19 cellular contexts compared by ENCODE assay signal in genomic region chr7:67662804-67663203, GRCh38.
A peak's percentile ranks its signal among the peaks of the same experiment; 100 is the strongest.
DNase-seq lines count a peak whose midpoint lies in the region; ATAC-seq, FAIRE-seq and TF ChIP-seq lines count a peak whose summit lies in the region.
"Had no signal": no experiment of that assay in that cellular context is flagged by ENCODE, and none has a peak within 500 bp of the region (broad histone marks: within the 10 kb centered on the region; RNA-seq: fewer than 3 reads in every experiment).

No MANE protein-coding gene starts in this region.

- peaks cover 0 to 12% of the 10 kb centered on the region in 2 experiments; a peak in 1 of 4 replicates for H3K9me3 ChIP-seq in HCT116 (ENCODE audit: control insufficient read depth in 1 of 2, insufficient read depth in 1 of 2, low read depth in 1 of 2, low read length in 2 of 2)
- H3K9me3 ChIP-seq in K562 (replicated peaks; ENCODE audit: control insufficient read depth, insufficient read depth, low read depth, low read length) = no peaks in the 10 kb centered on the region
- H3K9me3 ChIP-seq: BE2C, Caco-2, HAP-1 had no signal

- intact Hi-C loops in HCT116 (cut with micrococcal nuclease) = no loop called here
- intact Hi-C loops in K562 (cut with micrococcal nuclease) = no loop called here

- H3K4me1 ChIP-seq in HCT116 (ENCODE audit: control insufficient read depth in 1 of 2, insufficient read depth in 2 of 2, low read length in 2 of 2) (no peaks in the 10 kb centered on the region), KMS-11 (ENCODE audit: low read depth, poor library complexity, severe bottlenecking) (no peaks in the 10 kb centered on the region), K562 (replicated peaks in 1 of 2; ENCODE audit: control insufficient read depth in 2 of 2, insufficient read depth in 2 of 2, low read length in 2 of 2) (no peaks in the 10 kb centered on the region)
- H3K4me1 ChIP-seq: BE2C, Caco-2, HAP-1 had no signal

- H2AFZ ChIP-seq in HCT116 (ENCODE audit: low read depth, low read length, poor library complexity, severe bottlenecking) (no peak overlapping the region), KMS-11 (ENCODE audit: low read depth) (peak overlapping the region; percentile 25; the same call in 1 of the 2 replicates), K562 (ENCODE audit: low read depth, low read length) (no peak overlapping the region)

- H4K20me1 ChIP-seq in HCT116 (ENCODE audit: insufficient read depth) = no peaks in the 10 kb centered on the region
- no peaks in the 10 kb centered on the region for H4K20me1 ChIP-seq in KMS-11 (ENCODE audit: insufficient read depth)
- no peaks in the 10 kb centered on the region for H4K20me1 ChIP-seq in K562 (replicated peaks; ENCODE audit: control insufficient read depth, insufficient read depth, low read length)

- no peak overlapping the region for H3K4me2 ChIP-seq in HCT116 (ENCODE audit: low read length)
- H3K4me2 ChIP-seq in KMS-11 = no peak overlapping the region
- no peak overlapping the region for H3K4me2 ChIP-seq in K562 (ENCODE audit: insufficient read depth, low read length)

- H3K9ac ChIP-seq in HCT116 (ENCODE audit: low read length) = no peak overlapping the region
- no peak overlapping the region for H3K9ac ChIP-seq in KMS-11
- H3K9ac ChIP-seq in K562 (ENCODE audit: insufficient read depth in 1 of 2, low read depth in 2 of 2, low read length in 2 of 2) = no peak overlapping the region

- H3K4me3 ChIP-seq in HCT116 (replicated peaks in 1 of 2; ENCODE audit: low read depth in 1 of 2, low read length in 2 of 2) (no peak overlapping the region), KMS-11 (IDR thresholded peaks at IDR 0.05; ENCODE audit: insufficient read depth, low read depth, low read length) (no peak overlapping the region), K562 (no peak overlapping the region)
- H3K4me3 ChIP-seq: HAP-1 had no signal

- POLR2A ChIA-PET in HCT116 (lab: Charles Lee) (no interaction called here), K562 (lab: Yijun Ruan, JAX) (interaction anchor here (1.1 kb wide), 1 partner anchor 10 kb away, joined by 3 read pairs; no protein-coding TSS in a partner anchor), RWPE1 (lab: Yijun Ruan, JAX; ENCODE audit: low non-redundant PET) (no interaction called here)

- in situ Hi-C loops in K562 (cut with MboI) = no loop called here

- H3K9me1 ChIP-seq in K562 (ENCODE audit: control insufficient read depth, insufficient read depth, low read length) = no peaks in the 10 kb centered on the region

- no peak for TF ChIP-seq EP300 in K562 (IDR thresholded peaks at IDR 0.05; ENCODE audit: low read length)

- TF ChIP-seq RAD21 in HCT116 (IDR thresholded peaks at IDR 0.05; ENCODE audit: low read depth) (no peak), K562 (CRISPR knock-in tag; conservative IDR thresholded peaks at IDR 0.05 in 1 of 2, IDR thresholded peaks at IDR 0.05 in 1 of 2) (no peak)

- H3K27ac ChIP-seq in HCT116 (ENCODE audit: low read depth, low read length) (no peak overlapping the region), KMS-11 (no peak overlapping the region), K562 (ENCODE audit: extremely low read depth, low read depth, low read length) (no peak overlapping the region), RWPE1 (no peak overlapping the region)

- no peaks in the 10 kb centered on the region for H3K9me2 ChIP-seq in HCT116 (ENCODE audit: insufficient read depth)

- WGBS in K562 (ENCODE audit: insufficient coverage, low coverage, missing lambda C conversion rate) = 0% methylated on average over 1 of the region's 1 CpG

- BruUV-seq in HCT116 (replicated peaks; lab: Mats Ljungman, UMichigan) (no TSS peak), K562 (replicated peaks; lab: Mats Ljungman, UMichigan) (no TSS peak)

- H3K79me2 ChIP-seq in HCT116 (ENCODE audit: insufficient read depth, low read length) (no peaks in the 10 kb centered on the region), KMS-11 (ENCODE audit: insufficient read depth, low read depth) (no peaks in the 10 kb centered on the region), K562 (ENCODE audit: control insufficient read depth, insufficient read depth, low read length) (no peaks in the 10 kb centered on the region)

- DNase-seq in HCT116 (ENCODE audit: low read depth, low spot score) (no peak), K562 (ENCODE audit: extremely low read depth in 1 of 4, low spot score in 3 of 4) (no peak), NCI-H2196 (lab: John Stamatoyannopoulos, UW; ENCODE audit: unreplicated experiment) (no peak), SIG-M5 (lab: John Stamatoyannopoulos, UW) (no peak), RWPE1 (ENCODE audit: low spot score) (no peak)
- DNase-seq: ACHN; BE2C; C1 segment of cervical spinal cord; Caco-2; CD4-positive, CD25-positive, alpha-beta regulatory T cell; DMS79 treated with DMSO at 0.1 percent for 48 hours; EL; KBM-7 had no signal

- no peaks in the 10 kb centered on the region for H3K36me3 ChIP-seq in HCT116 (ENCODE audit: control insufficient read depth in 1 of 2, insufficient read depth in 2 of 2, low read length in 2 of 2)
- H3K36me3 ChIP-seq in KMS-11 (ENCODE audit: insufficient read depth) = no peaks in the 10 kb centered on the region
- H3K36me3 ChIP-seq in K562 (ENCODE audit: control insufficient read depth, insufficient read depth, low read length) = no peaks in the 10 kb centered on the region
- H3K36me3 ChIP-seq: BE2C, HAP-1 had no signal

- CTCF ChIA-PET in HCT116 (lab: Charles Lee) = no interaction called here
- CTCF ChIA-PET in K562 (lab: Yijun Ruan, JAX; ENCODE audit: low intra/inter-chr PET ratio) = interaction anchor here (0.6 kb wide), 1 partner anchor 1852 kb away, joined by 3 read pairs; no protein-coding TSS in a partner anchor
- CTCF ChIA-PET in RWPE1 (lab: Yijun Ruan, JAX) = no interaction called here

- RAD21 ChIA-PET in HCT116 (lab: Charles Lee; ENCODE audit: low non-redundant PET in 1 of 2, low total read pairs in 2 of 2, uncharacterized antibody in 2 of 2, unreplicated experiment in 2 of 2) = no interaction called here

- FAIRE-seq in K562 (lab: Jason Lieb, UNC) = no peak
- FAIRE-seq: A204.1, D721Med, GM12891, GM19239 had no signal

- no peaks in the 10 kb centered on the region for H3K27me3 ChIP-seq in HCT116 (ENCODE audit: insufficient read depth, low read length)
- no peaks in the 10 kb centered on the region for H3K27me3 ChIP-seq in KMS-11 (ENCODE audit: insufficient read depth, low read depth)
- H3K27me3 ChIP-seq in K562 (ENCODE audit: control insufficient read depth in 2 of 2, insufficient read depth in 2 of 2, low read length in 2 of 2) = no peaks in the 10 kb centered on the region
- H3K27me3 ChIP-seq: BE2C had no signal

- TF ChIP-seq POLR2A in HCT116 (IDR thresholded peaks at IDR 0.05; ENCODE audit: borderline replicate concordance, extremely low read depth, insufficient read depth, insufficient read length) (no peak), K562 (conservative IDR thresholded peaks at IDR 0.05) (no peak)

- no peak for TF ChIP-seq CTCF in HCT116 (IDR thresholded peaks at IDR 0.05 in 2 of 3, conservative IDR thresholded peaks at IDR 0.05 in 1 of 3; ENCODE audit: borderline replicate concordance in 1 of 3, insufficient read depth in 1 of 3, low read depth in 2 of 3, low read length in 2 of 3)
- TF ChIP-seq CTCF in KMS-11 (conservative IDR thresholded peaks at IDR 0.05; ENCODE audit: low read depth, low read length) = no peak
- TF ChIP-seq CTCF in K562 (IDR thresholded peaks at IDR 0.05 in 2 of 3, conservative IDR thresholded peaks at IDR 0.05 in 1 of 3; ENCODE audit: insufficient read depth in 2 of 3, low read depth in 1 of 3, low read length in 3 of 3) = no peak
- TF ChIP-seq CTCF in RWPE1 (conservative IDR thresholded peaks at IDR 0.05; ENCODE audit: low read depth) = no peak

- ATAC-seq in HCT116 = no peak
- no peak for ATAC-seq in K562

TF ChIP-seq in HCT116, 20 proteins besides CTCF, POLR2A, EP300 and RAD21:
- TF ChIP-seq YY1 (IDR thresholded peaks at IDR 0.05; ENCODE audit: extremely low read depth, insufficient replicate concordance, low read depth, low read length) (peak; percentile 15), SRF (IDR thresholded peaks at IDR 0.05; ENCODE audit: low read depth) (no peak)

TF ChIP-seq in K562, 482 proteins besides CTCF, POLR2A, EP300 and RAD21:
- peak; percentile 24; the same call in 1 of the 2 replicates for TF ChIP-seq TEAD4 (IDR thresholded peaks at IDR 0.05; ENCODE audit: low read length)
- TF ChIP-seq TEAD4 (CRISPR knock-in tag; IDR thresholded peaks at IDR 0.05; ENCODE audit: borderline replicate concordance) = no peak
- TF ChIP-seq KAT8 (IDR thresholded peaks at IDR 0.05; ENCODE audit: low read depth) = peak; percentile 69; the same call in 1 of the 2 replicates
- no peak for TF ChIP-seq ATF6 (CRISPR knock-in tag; IDR thresholded peaks at IDR 0.05)
- peak in 2 of 3 experiments; percentile 46 to 92 for TF ChIP-seq YY1 (IDR thresholded peaks at IDR 0.05; ENCODE audit: borderline replicate concordance in 1 of 3, control insufficient read depth in 1 of 3, extremely low read depth in 1 of 3, insufficient read depth in 3 of 3, insufficient read length in 1 of 3, insufficient replicate concordance in 2 of 3, low read depth in 1 of 3, low read length in 2 of 3)

Comparison
In these comparisons a context has a peak if more than half of its experiments do, and no peak if none do; other contexts are left out.
1. Of the 22 proteins assayed by ChIP-seq in both K562 and HCT116: peak only in K562: none; only in HCT116: none; in both: YY1; in neither: 21.